ENCODE assay signal across 2 cellular contexts in genomic region chr5:58335518-58335917, GRCh38.
TF ChIP-seq lines count a peak whose summit lies in the region.

No MANE protein-coding gene starts in this region.

TF ChIP-seq in SK-N-SH, 30 proteins besides CTCF, POLR2A, EP300 and RAD21:
- TF ChIP-seq JUND (IDR thresholded peaks at IDR 0.05) (no peak), RXRA (IDR thresholded peaks at IDR 0.05; ENCODE audit: borderline replicate concordance, low read depth) (no peak), REST (IDR thresholded peaks at IDR 0.05; ENCODE audit: low read depth, low read length) (no peak), GATA2 (CRISPR knock-in tag; IDR thresholded peaks at IDR 0.05) (no peak), TCF12 (IDR thresholded peaks at IDR 0.05) (no peak), MEF2A (IDR thresholded peaks at IDR 0.05; ENCODE audit: borderline replicate concordance, low read depth) (no peak), SIN3A (IDR thresholded peaks at IDR 0.05; ENCODE audit: borderline replicate concordance, low read depth, low read length) (no peak)

TF ChIP-seq in SK-N-SH treated with all-trans-retinoic acid at 6 μM for 48 hours, 23 proteins besides CTCF, POLR2A, EP300 and RAD21:
- TF ChIP-seq TOX (CRISPR knock-in tag; IDR thresholded peaks at IDR 0.05; ENCODE audit: borderline replicate concordance) (no peak), CREB5 (CRISPR knock-in tag; IDR thresholded peaks at IDR 0.05; ENCODE audit: low read depth) (no peak), RARB (CRISPR knock-in tag; IDR thresholded peaks at IDR 0.05) (no peak), ZC3H10 (CRISPR knock-in tag; IDR thresholded peaks at IDR 0.05) (no peak), BACH2 (CRISPR knock-in tag; IDR thresholded peaks at IDR 0.05; ENCODE audit: borderline replicate concordance) (no peak), ZFP3 (CRISPR knock-in tag; IDR thresholded peaks at IDR 0.05) (no peak)
- TF ChIP-seq, protein P1, sequence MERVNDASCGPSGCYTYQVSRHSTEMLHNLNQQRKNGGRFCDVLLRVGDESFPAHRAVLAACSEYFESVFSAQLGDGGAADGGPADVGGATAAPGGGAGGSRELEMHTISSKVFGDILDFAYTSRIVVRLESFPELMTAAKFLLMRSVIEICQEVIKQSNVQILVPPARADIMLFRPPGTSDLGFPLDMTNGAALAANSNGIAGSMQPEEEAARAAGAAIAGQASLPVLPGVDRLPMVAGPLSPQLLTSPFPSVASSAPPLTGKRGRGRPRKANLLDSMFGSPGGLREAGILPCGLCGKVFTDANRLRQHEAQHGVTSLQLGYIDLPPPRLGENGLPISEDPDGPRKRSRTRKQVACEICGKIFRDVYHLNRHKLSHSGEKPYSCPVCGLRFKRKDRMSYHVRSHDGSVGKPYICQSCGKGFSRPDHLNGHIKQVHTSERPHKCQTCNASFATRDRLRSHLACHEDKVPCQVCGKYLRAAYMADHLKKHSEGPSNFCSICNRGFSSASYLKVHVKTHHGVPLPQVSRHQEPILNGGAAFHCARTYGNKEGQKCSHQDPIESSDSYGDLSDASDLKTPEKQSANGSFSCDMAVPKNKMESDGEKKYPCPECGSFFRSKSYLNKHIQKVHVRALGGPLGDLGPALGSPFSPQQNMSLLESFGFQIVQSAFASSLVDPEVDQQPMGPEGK (CRISPR knock-in tag; IDR thresholded peaks at IDR 0.05; ENCODE audit: borderline replicate concordance): no peak
